In genomic region chr10:100100651-100101525, GRCh38 we compare ENCODE assay signal across 13 cellular contexts. TPM values are rescaled to one million over a fixed set of nuclear protein-coding genes. Genes with fewer than 3 reads are reported as not detected.
DNase-seq lines count a peak whose midpoint lies in the region; TF ChIP-seq lines count a peak whose summit lies in the region.
"Had no signal": no experiment of that assay in that cellular context is flagged by ENCODE, and none has a peak within 500 bp of the region (broad histone marks: within the 10 kb centered on the region; RNA-seq: fewer than 3 reads in every experiment).

No MANE protein-coding gene starts in this region.

- H3K27me3 Mint-ChIP-seq in progenitor cell of endocrine pancreas: no peaks in the 10 kb centered on the region
- peaks cover 37% of the 10 kb centered on the region for H3K27me3 Mint-ChIP-seq in activated T-helper 2 cell treated with anti-CD3 and anti-CD28 coated beads, Interferon-gamma antibody, Interleukin-2, Interleukin-4, amounts not matched to agents 10 μg/mL and 5 μg/mL and 100 μg/mL, durations not matched to agents 14 hours and 24 hours and 36 hours (ENCODE audit: low read depth)

- H3K4me3 Mint-ChIP-seq in progenitor cell of endocrine pancreas (ENCODE audit: low read depth): no peak overlapping the region
- no peak overlapping the region for H3K4me3 Mint-ChIP-seq in activated T-helper 2 cell treated with anti-CD3 and anti-CD28 coated beads, Interferon-gamma antibody, Interleukin-2, Interleukin-4, amounts not matched to agents 10 μg/mL and 5 μg/mL and 100 μg/mL, durations not matched to agents 14 hours and 24 hours and 36 hours (ENCODE audit: low read depth)
- H3K4me3 Mint-ChIP-seq: stimulated activated naive CD8-positive, alpha-beta T cell treated with anti-CD3 and anti-CD28 coated beads, Interleukin-15, Interleukin-2, amounts not matched to agents 100 ng/mL and 50 ng/mL, for 24 hours had no signal

- H3K27ac Mint-ChIP-seq in progenitor cell of endocrine pancreas: no peak overlapping the region
- no peak overlapping the region for H3K27ac Mint-ChIP-seq in activated T-helper 2 cell treated with anti-CD3 and anti-CD28 coated beads, Interferon-gamma antibody, Interleukin-2, Interleukin-4, amounts not matched to agents 10 μg/mL and 5 μg/mL and 100 μg/mL, durations not matched to agents 14 hours and 24 hours and 36 hours
- H3K27ac Mint-ChIP-seq: stimulated activated naive CD8-positive, alpha-beta T cell treated with anti-CD3 and anti-CD28 coated beads, Interleukin-15, Interleukin-2, amounts not matched to agents 100 ng/mL and 50 ng/mL, for 24 hours had no signal

- intact Hi-C loops in activated T-helper 2 cell treated with anti-CD3 and anti-CD28 coated beads, Interferon-gamma antibody, Interleukin-2, Interleukin-4, amounts not matched to agents 10 μg/mL and 5 μg/mL and 100 μg/mL, durations not matched to agents 14 hours and 24 hours and 36 hours (cut with micrococcal nuclease): no loop called here

- TF ChIP-seq CTCF in progenitor cell of endocrine pancreas (IDR thresholded peaks at IDR 0.05; ENCODE audit: unreplicated experiment): peak; percentile 30

- peaks cover 1% of the 10 kb centered on the region for H3K36me3 Mint-ChIP-seq in progenitor cell of endocrine pancreas (ENCODE audit: insufficient read depth)
- H3K36me3 Mint-ChIP-seq in activated T-helper 2 cell treated with anti-CD3 and anti-CD28 coated beads, Interferon-gamma antibody, Interleukin-2, Interleukin-4, amounts not matched to agents 10 μg/mL and 5 μg/mL and 100 μg/mL, durations not matched to agents 14 hours and 24 hours and 36 hours (ENCODE audit: low read depth): no peaks in the 10 kb centered on the region

- DNase-seq in NCI-H146 (lab: John Stamatoyannopoulos, UW) (peak; percentile 19), NCI-H146 treated with DMSO at 0.1 percent for 48 hours (lab: John Stamatoyannopoulos, UW; ENCODE audit: unreplicated experiment) (no peak), NCI-H226 (peak; percentile 47), dermis blood vessel endothelial cell (peak; percentile 58), progenitor cell of endocrine pancreas (ENCODE audit: low spot score, unreplicated experiment) (no peak), ureter (ENCODE audit: low spot score) (no peak), NCI-H748 treated with DMSO at 0.1 percent for 48 hours (lab: John Stamatoyannopoulos, UW) (no peak)
- DNase-seq in activated T-helper 2 cell treated with anti-CD3 and anti-CD28 coated beads, Interferon-gamma antibody, Interleukin-2, Interleukin-4, amounts not matched to agents 10 μg/mL and 5 μg/mL and 100 μg/mL, durations not matched to agents 14 hours and 24 hours and 36 hours (ENCODE audit: low spot score): no peak
- DNase-seq: activated naive CD4-positive, alpha-beta T cell treated with anti-CD3 and anti-CD28 coated beads, Interleukin-2, amount 50 U/mL, for 16 hours; BE2C; Right ventricle myocardium superior had no signal

- peaks cover 6% of the 10 kb centered on the region for H3K4me1 Mint-ChIP-seq in progenitor cell of endocrine pancreas (ENCODE audit: low read depth)
- no peaks in the 10 kb centered on the region for H3K4me1 Mint-ChIP-seq in activated T-helper 2 cell treated with anti-CD3 and anti-CD28 coated beads, Interferon-gamma antibody, Interleukin-2, Interleukin-4, amounts not matched to agents 10 μg/mL and 5 μg/mL and 100 μg/mL, durations not matched to agents 14 hours and 24 hours and 36 hours (ENCODE audit: low read depth)

- peaks cover 24% of the 10 kb centered on the region for H3K9me3 Mint-ChIP-seq in progenitor cell of endocrine pancreas (ENCODE audit: low read depth)
- no peaks in the 10 kb centered on the region for H3K9me3 Mint-ChIP-seq in activated T-helper 2 cell treated with anti-CD3 and anti-CD28 coated beads, Interferon-gamma antibody, Interleukin-2, Interleukin-4, amounts not matched to agents 10 μg/mL and 5 μg/mL and 100 μg/mL, durations not matched to agents 14 hours and 24 hours and 36 hours

RNA-seq across cellular contexts. Expression of gene CPN1, which starts 19.2 kb away (rescaled TPM):
- total RNA-seq in dermis blood vessel endothelial cell (not detected in 2 replicates), progenitor cell of endocrine pancreas (4.1 and 4.5 TPM in 2 replicates), ureter (not detected)
- total RNA-seq in activated T-helper 2 cell treated with anti-CD3 and anti-CD28 coated beads, Interferon-gamma antibody, Interleukin-2, Interleukin-4, amounts not matched to agents 10 μg/mL and 5 μg/mL and 100 μg/mL, durations not matched to agents 14 hours and 24 hours and 36 hours: not detected in 2 replicates
- total RNA-seq: right atrium auricular region, Right ventricle myocardium superior had no signal

Comparison
In these comparisons a context has a peak if more than half of its experiments do, and no peak if none do; other contexts are left out.
1. DNase-seq: peak in NCI-H146 (single experiment), NCI-H226 (single experiment) and dermis blood vessel endothelial cell (single experiment); none in NCI-H146 treated with DMSO at 0.1 percent for 48 hours (single experiment), progenitor cell of endocrine pancreas (single experiment), ureter (single experiment), NCI-H748 treated with DMSO at 0.1 percent for 48 hours (single experiment) and activated T-helper 2 cell treated with anti-CD3 and anti-CD28 coated beads, Interferon-gamma antibody, Interleukin-2, Interleukin-4, amounts not matched to agents 10 μg/mL and 5 μg/mL and 100 μg/mL, durations not matched to agents 14 hours and 24 hours and 36 hours (single experiment).